Comparison of ENCODE assay signal across 1 cellular context in the genomic region with DNA sequence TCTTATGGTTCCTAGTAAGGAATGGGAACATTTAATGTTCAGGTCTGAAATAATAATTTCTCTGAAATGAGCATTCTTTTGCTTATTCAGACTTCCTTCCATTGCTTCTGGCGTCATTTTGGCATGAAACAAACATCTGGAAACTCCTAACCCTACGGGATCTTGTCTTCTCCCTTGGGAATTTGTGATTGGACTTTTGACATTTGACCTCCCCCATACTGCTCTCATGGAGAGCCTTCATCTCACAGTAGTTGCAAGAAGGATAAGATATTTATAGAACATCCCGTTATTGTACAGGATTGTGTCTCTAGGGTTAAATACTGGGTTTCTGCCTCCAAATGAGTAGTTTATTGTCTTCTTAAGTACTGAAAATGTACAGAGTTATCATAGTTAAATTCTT.
TF ChIP-seq lines count a peak whose summit lies in the region.

No MANE protein-coding gene starts in this region.

TF ChIP-seq in liver, 16 proteins besides CTCF, POLR2A, EP300 and RAD21 (continued from another document):
- TF ChIP-seq, protein P1, sequence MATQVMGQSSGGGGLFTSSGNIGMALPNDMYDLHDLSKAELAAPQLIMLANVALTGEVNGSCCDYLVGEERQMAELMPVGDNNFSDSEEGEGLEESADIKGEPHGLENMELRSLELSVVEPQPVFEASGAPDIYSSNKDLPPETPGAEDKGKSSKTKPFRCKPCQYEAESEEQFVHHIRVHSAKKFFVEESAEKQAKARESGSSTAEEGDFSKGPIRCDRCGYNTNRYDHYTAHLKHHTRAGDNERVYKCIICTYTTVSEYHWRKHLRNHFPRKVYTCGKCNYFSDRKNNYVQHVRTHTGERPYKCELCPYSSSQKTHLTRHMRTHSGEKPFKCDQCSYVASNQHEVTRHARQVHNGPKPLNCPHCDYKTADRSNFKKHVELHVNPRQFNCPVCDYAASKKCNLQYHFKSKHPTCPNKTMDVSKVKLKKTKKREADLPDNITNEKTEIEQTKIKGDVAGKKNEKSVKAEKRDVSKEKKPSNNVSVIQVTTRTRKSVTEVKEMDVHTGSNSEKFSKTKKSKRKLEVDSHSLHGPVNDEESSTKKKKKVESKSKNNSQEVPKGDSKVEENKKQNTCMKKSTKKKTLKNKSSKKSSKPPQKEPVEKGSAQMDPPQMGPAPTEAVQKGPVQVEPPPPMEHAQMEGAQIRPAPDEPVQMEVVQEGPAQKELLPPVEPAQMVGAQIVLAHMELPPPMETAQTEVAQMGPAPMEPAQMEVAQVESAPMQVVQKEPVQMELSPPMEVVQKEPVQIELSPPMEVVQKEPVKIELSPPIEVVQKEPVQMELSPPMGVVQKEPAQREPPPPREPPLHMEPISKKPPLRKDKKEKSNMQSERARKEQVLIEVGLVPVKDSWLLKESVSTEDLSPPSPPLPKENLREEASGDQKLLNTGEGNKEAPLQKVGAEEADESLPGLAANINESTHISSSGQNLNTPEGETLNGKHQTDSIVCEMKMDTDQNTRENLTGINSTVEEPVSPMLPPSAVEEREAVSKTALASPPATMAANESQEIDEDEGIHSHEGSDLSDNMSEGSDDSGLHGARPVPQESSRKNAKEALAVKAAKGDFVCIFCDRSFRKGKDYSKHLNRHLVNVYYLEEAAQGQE (IDR thresholded peaks at IDR 0.05): no peak
